9 cellular contexts compared by ENCODE assay signal in the genomic region with DNA sequence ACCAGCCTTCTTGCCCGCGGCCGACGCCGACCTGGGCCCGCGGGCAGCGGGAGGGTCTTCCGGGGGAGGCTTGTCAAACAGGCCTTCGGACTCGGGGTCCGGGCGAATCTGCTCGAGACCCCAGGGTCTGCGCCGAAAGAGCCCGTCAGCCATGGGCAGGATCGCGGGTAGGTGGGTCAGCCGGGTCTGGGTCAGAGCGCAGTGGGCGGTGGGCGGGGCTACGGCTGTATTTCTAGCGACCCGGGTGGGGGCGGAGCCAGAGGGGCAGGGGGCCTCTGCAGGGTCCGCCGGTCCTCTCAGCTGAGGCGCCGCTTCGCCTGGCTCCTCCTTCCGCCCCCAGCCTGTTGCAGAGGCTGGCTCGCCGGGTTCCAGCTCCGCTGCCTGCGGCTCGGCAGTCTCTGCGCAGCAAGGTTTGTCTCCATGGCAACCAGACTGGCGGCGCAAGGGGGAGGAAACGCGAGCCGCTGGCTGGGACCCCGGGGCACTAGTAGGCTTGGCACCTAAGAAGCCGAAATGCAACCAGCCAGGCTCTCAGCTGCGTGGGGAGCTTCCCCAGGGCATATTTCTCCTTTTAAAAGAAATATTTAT. TPM values are rescaled to one million over a fixed set of nuclear protein-coding genes. Genes with fewer than 3 reads are reported as not detected.
DNase-seq lines count a peak whose midpoint lies in the region; ATAC-seq and TF ChIP-seq lines count a peak whose summit lies in the region.
"Had no signal": no experiment of that assay in that cellular context is flagged by ENCODE, and none has a peak within 500 bp of the region (broad histone marks: within the 10 kb centered on the region; RNA-seq: fewer than 3 reads in every experiment).

No MANE protein-coding gene starts in this region.

- POLR2A ChIA-PET in activated naive CD8-positive, alpha-beta T cell treated with anti-CD3 and anti-CD28 coated beads, Interleukin-2, amount 10 ng/mL, durations not matched to agents 7 days and 5 days (lab: Charles Lee), result interaction anchor here (0.7 to 4.7 kb wide), 4 partner anchors 15 to 84 kb away, joined by 3 to 29 read pairs (median 4); a partner anchor contains a TSS

- H3K27me3 Mint-ChIP-seq in activated naive CD8-positive, alpha-beta T cell treated with anti-CD3 and anti-CD28 coated beads, Interleukin-2, amount 10 ng/mL, durations not matched to agents 7 days and 5 days, result peaks cover 4% of the 10 kb centered on the region

- H3F3A ChIP-seq in Loucy (ENCODE audit: low read depth), result no peaks in the 10 kb centered on the region

- H3K4me2 ChIP-seq in Loucy (ENCODE audit: low read depth, low read length, poor library complexity, severe bottlenecking) (peak overlapping the region; percentile 76), osteoblast (ENCODE audit: insufficient read depth, low read length) (peak overlapping the region; percentile 94)
- H3K4me2 ChIP-seq: KMS-11 had no signal

- no peaks in the 10 kb centered on the region for H3K79me2 ChIP-seq in Loucy (ENCODE audit: insufficient read depth, low read length)
- H3K79me2 ChIP-seq in osteoblast (ENCODE audit: insufficient read depth, low read length), result no peaks in the 10 kb centered on the region

- peak overlapping the region; percentile 55 for H3K4me3 Mint-ChIP-seq in activated naive CD8-positive, alpha-beta T cell treated with anti-CD3 and anti-CD28 coated beads, Interleukin-2, amount 10 ng/mL, durations not matched to agents 7 days and 5 days

- H3K4me1 ChIP-seq in Loucy (ENCODE audit: insufficient read depth, low read length, poor library complexity, severe bottlenecking) (peaks cover 13% of the 10 kb centered on the region), osteoblast (ENCODE audit: insufficient read depth, low read length) (peaks cover 18% of the 10 kb centered on the region)

- no peak overlapping the region for H3K27ac Mint-ChIP-seq in activated naive CD8-positive, alpha-beta T cell treated with anti-CD3 and anti-CD28 coated beads, Interleukin-2, amount 10 ng/mL, durations not matched to agents 7 days and 5 days

- TF ChIP-seq CTCF in Loucy (conservative IDR thresholded peaks at IDR 0.05; ENCODE audit: low read length) (no peak), osteoblast (IDR thresholded peaks at IDR 0.05; ENCODE audit: extremely low read depth, low read depth, low read length) (no peak)

- peak overlapping the region; percentile 76; the same call in 1 of the 2 replicates for H2AFZ ChIP-seq in Loucy (ENCODE audit: low read length)
- H2AFZ ChIP-seq in osteoblast (ENCODE audit: low read length), result peak overlapping the region; percentile 62

- H3K9ac ChIP-seq in Loucy (ENCODE audit: low read depth, low read length, poor library complexity, severe bottlenecking), result peak overlapping the region; percentile 56
- H3K9ac ChIP-seq: KMS-11 had no signal

- H4K20me1 ChIP-seq in Loucy (ENCODE audit: insufficient read depth, low read length, poor library complexity, severe bottlenecking), result no peaks in the 10 kb centered on the region
- no peaks in the 10 kb centered on the region for H4K20me1 ChIP-seq in osteoblast (ENCODE audit: insufficient read depth, low read length)

- no peaks in the 10 kb centered on the region for H3K9me3 Mint-ChIP-seq in activated naive CD8-positive, alpha-beta T cell treated with anti-CD3 and anti-CD28 coated beads, Interleukin-2, amount 10 ng/mL, durations not matched to agents 7 days and 5 days

- DNase-seq in DMS53 treated with DMSO at 0.1 percent for 48 hours (lab: John Stamatoyannopoulos, UW; ENCODE audit: unreplicated experiment), result peak; percentile 8
- DNase-seq in SK-N-DZ (ENCODE audit: low spot score), result peak; percentile 97
- peak; percentile 72 for DNase-seq in activated naive CD8-positive, alpha-beta T cell treated with anti-CD3 and anti-CD28 coated beads, Interleukin-2, amount 10 ng/mL, durations not matched to agents 7 days and 5 days
- peak; percentile 86 for DNase-seq in Right ventricle myocardium inferior (ENCODE audit: missing footprints)
- peak; percentile 98 for DNase-seq in osteoblast (ENCODE audit: insufficient read length, low spot score, missing footprints)
- DNase-seq in substantia nigra (lab: John Stamatoyannopoulos, UW), result peak; percentile 17 to 93 (median 74)

- intact Hi-C loops in Right ventricle myocardium inferior (cut with DNase I), result no loop called here

- ATAC-seq in activated naive CD8-positive, alpha-beta T cell treated with anti-CD3 and anti-CD28 coated beads, Interleukin-2, amount 10 ng/mL, durations not matched to agents 7 days and 5 days (ENCODE audit: low read depth), result peak; percentile 95
- ATAC-seq in Right ventricle myocardium inferior (peak; percentile 69), HG02981 (IDR thresholded peaks at IDR 0.05; ENCODE audit: unreplicated experiment) (no peak)

- H3K27ac ChIP-seq in osteoblast (ENCODE audit: low read depth, low read length) (peak overlapping the region; percentile 15), substantia nigra (ENCODE audit: low read depth, low read length, poor library complexity, severe bottlenecking) (peak overlapping the region; percentile 56)
- H3K27ac ChIP-seq: KMS-11 had no signal

- peaks cover 16% of the 10 kb centered on the region for H3K4me1 Mint-ChIP-seq in activated naive CD8-positive, alpha-beta T cell treated with anti-CD3 and anti-CD28 coated beads, Interleukin-2, amount 10 ng/mL, durations not matched to agents 7 days and 5 days

- no peaks in the 10 kb centered on the region for H3K9me2 ChIP-seq in Loucy (replicated peaks; ENCODE audit: low read depth, low read length)

- no peaks in the 10 kb centered on the region for H3K9me3 ChIP-seq in Loucy (ENCODE audit: insufficient read depth, low read depth, low read length)
- no peaks in the 10 kb centered on the region for H3K9me3 ChIP-seq in osteoblast (ENCODE audit: low read depth, low read length)

- no peaks in the 10 kb centered on the region for H3K27me3 ChIP-seq in Loucy (ENCODE audit: insufficient read depth, low read length, poor library complexity, severe bottlenecking)
- no peaks in the 10 kb centered on the region for H3K27me3 ChIP-seq in osteoblast (ENCODE audit: insufficient read depth, low read length)

- H3K36me3 ChIP-seq in Loucy (ENCODE audit: insufficient read depth, low read length) (no peaks in the 10 kb centered on the region), osteoblast (ENCODE audit: insufficient read depth, low read length) (no peaks in the 10 kb centered on the region)

- H3K4me3 ChIP-seq in Loucy (ENCODE audit: low read length, poor library complexity, severe bottlenecking) (peak overlapping the region; percentile 73), osteoblast (ENCODE audit: insufficient read depth, low read length) (peak overlapping the region; percentile 88)

- H3K36me3 Mint-ChIP-seq in activated naive CD8-positive, alpha-beta T cell treated with anti-CD3 and anti-CD28 coated beads, Interleukin-2, amount 10 ng/mL, durations not matched to agents 7 days and 5 days, result peaks cover 11% of the 10 kb centered on the region

RNA-seq across cellular contexts. Expression of a gene that starts 14.5 kb away (rescaled TPM):
- 63.0 and 67.7 TPM in 2 replicates for polyA plus RNA-seq in SK-N-DZ (2014; cell fraction: cytosol; rRNA removed)
- polyA plus RNA-seq in SK-N-DZ (2014; cell fraction: nucleus; rRNA removed), result 42.0 and 47.7 TPM in 2 replicates
- total RNA-seq in activated naive CD8-positive, alpha-beta T cell treated with anti-CD3 and anti-CD28 coated beads, Interleukin-2, amount 10 ng/mL, durations not matched to agents 7 days and 5 days, result 10 to 100 TPM; 38.4 to 39.5 TPM
- total RNA-seq in Right ventricle myocardium inferior (11.4 TPM), osteoblast (10.6 and 10.9 TPM in 2 replicates)

RNA-seq across cellular contexts. Expression of a gene that starts 14.9 kb away (rescaled TPM):
- 32.5 and 34.5 TPM in 2 replicates for polyA plus RNA-seq in SK-N-DZ (2014; cell fraction: cytosol; rRNA removed)
- polyA plus RNA-seq in SK-N-DZ (2014; cell fraction: nucleus; rRNA removed), result 72.4 and 77.7 TPM in 2 replicates
- total RNA-seq in activated naive CD8-positive, alpha-beta T cell treated with anti-CD3 and anti-CD28 coated beads, Interleukin-2, amount 10 ng/mL, durations not matched to agents 7 days and 5 days, result 10 to 100 TPM; 68.6 to 72.3 TPM
- 27.7 TPM for total RNA-seq in Right ventricle myocardium inferior
- 29.8 and 31.5 TPM in 2 replicates for total RNA-seq in osteoblast

RNA-seq across cellular contexts. Expression of a gene that starts 32.1 kb away (rescaled TPM):
- 19.4 and 24.0 TPM in 2 replicates for polyA plus RNA-seq in SK-N-DZ (2014; cell fraction: cytosol; rRNA removed)
- 22.1 and 36.5 TPM in 2 replicates for polyA plus RNA-seq in SK-N-DZ (2014; cell fraction: nucleus; rRNA removed)
- 10 to 100 TPM; 14.4 to 14.5 TPM for total RNA-seq in activated naive CD8-positive, alpha-beta T cell treated with anti-CD3 and anti-CD28 coated beads, Interleukin-2, amount 10 ng/mL, durations not matched to agents 7 days and 5 days
- 4.7 TPM for total RNA-seq in Right ventricle myocardium inferior
- total RNA-seq in osteoblast, result 10.0 and 10.9 TPM in 2 replicates

Comparison
In these comparisons a context has a peak if more than half of its experiments do, and no peak if none do; other contexts are left out.
1. DNase-seq: peak in every context shown above with its lines; median percentile 98 in osteoblast; 97 in SK-N-DZ; 86 in Right ventricle myocardium inferior; 74 in substantia nigra; 72 in activated naive CD8-positive, alpha-beta T cell treated with anti-CD3 and anti-CD28 coated beads, Interleukin-2, amount 10 ng/mL, durations not matched to agents 7 days and 5 days; 8 in DMS53 treated with DMSO at 0.1 percent for 48 hours.